Comparison of ENCODE assay signal across 31 cellular contexts in genomic region chr21:30426732-30427131, GRCh38. TPM values are rescaled to one million over a fixed set of nuclear protein-coding genes. Genes with fewer than 3 reads are reported as not detected.
"Had no signal": no experiment of that assay in that cellular context is flagged by ENCODE, and none has a peak within 500 bp of the region (broad histone marks: within the 10 kb centered on the region; RNA-seq: fewer than 3 reads in every experiment).

No MANE protein-coding gene starts in this region.

- H3K4me3 ChIP-seq: heart left ventricle, lung, spleen, tibial artery, upper lobe of right lung, vagina had no signal

- H3K27ac ChIP-seq: heart left ventricle, neutrophil, spleen, tibial artery, upper lobe of right lung, vagina had no signal

- H3K4me1 ChIP-seq: heart left ventricle, spleen, tibial artery, upper lobe of right lung, vagina had no signal

- H3K36me3 Mint-ChIP-seq: naive B cell; stimulated activated memory B cell treated with anti-CD40 and anti-IgM and Interleukin-4, amounts not matched to agents 10 μg/mL and 1 μg/mL and 100 μg/mL, for 72 hours had no signal

- H3K4me3 Mint-ChIP-seq: naive B cell; nephron; stimulated activated memory B cell treated with anti-CD40 and anti-IgM and Interleukin-4, amounts not matched to agents 10 μg/mL and 1 μg/mL and 100 μg/mL, for 72 hours; stimulated activated naive CD8-positive, alpha-beta T cell treated with anti-CD3 and anti-CD28 coated beads, Interleukin-15, Interleukin-2, amounts not matched to agents 100 ng/mL and 50 ng/mL, for 24 hours had no signal

- H3K27ac Mint-ChIP-seq: naive B cell; nephron; stimulated activated memory B cell treated with anti-CD40 and anti-IgM and Interleukin-4, amounts not matched to agents 10 μg/mL and 1 μg/mL and 100 μg/mL, for 72 hours; stimulated activated naive CD8-positive, alpha-beta T cell treated with anti-CD3 and anti-CD28 coated beads, Interleukin-15, Interleukin-2, amounts not matched to agents 100 ng/mL and 50 ng/mL, for 24 hours had no signal

- H3K9me3 Mint-ChIP-seq: nephron; stimulated activated naive CD8-positive, alpha-beta T cell treated with anti-CD3 and anti-CD28 coated beads, Interleukin-15, Interleukin-2, amounts not matched to agents 100 ng/mL and 50 ng/mL, for 24 hours had no signal

- H3K36me3 ChIP-seq: heart left ventricle, neutrophil, spleen, tibial artery, upper lobe of right lung, vagina had no signal

- H3K9me3 ChIP-seq: heart left ventricle, neutrophil, spleen, tibial artery, upper lobe of right lung, vagina had no signal

- DNase-seq: dermis blood vessel endothelial cell; effector CD4-positive, alpha-beta T cell; heart left ventricle; hippocampal formation; kidney; left cardiac atrium; left ventricle myocardium superior; mesenchymal stem cell; naive B cell; posterior cingulate gyrus; spleen; stimulated activated CD4-positive, alpha-beta T cell treated with anti-CD3 and anti-CD28 coated beads, Interleukin-15, amount 100 ng/mL, for 24 hours; stimulated activated CD4-positive, alpha-beta T cell treated with anti-CD3 and anti-CD28 coated beads, Interleukin-1b, Interleukin-23, amount 100 ng/mL, for 48 hours; stimulated activated CD4-positive, alpha-beta T cell treated with anti-CD3 and anti-CD28 coated beads, Interleukin-4, amount 100 ng/mL, for 24 hours; tibial artery; upper lobe of right lung had no signal

- H3K27me3 ChIP-seq: heart left ventricle, neutrophil, spleen, tibial artery, upper lobe of right lung, vagina had no signal

- H3K4me1 Mint-ChIP-seq: naive B cell; nephron; stimulated activated memory B cell treated with anti-CD40 and anti-IgM and Interleukin-4, amounts not matched to agents 10 μg/mL and 1 μg/mL and 100 μg/mL, for 72 hours had no signal

- H3K27me3 Mint-ChIP-seq: naive B cell; stimulated activated memory B cell treated with anti-CD40 and anti-IgM and Interleukin-4, amounts not matched to agents 10 μg/mL and 1 μg/mL and 100 μg/mL, for 72 hours; stimulated activated naive CD8-positive, alpha-beta T cell treated with anti-CD3 and anti-CD28 coated beads, Interleukin-15, Interleukin-2, amounts not matched to agents 100 ng/mL and 50 ng/mL, for 24 hours had no signal

RNA-seq across cellular contexts. Expression of gene KRTAP13-3, which starts 1.0 kb away (rescaled TPM):
- total RNA-seq: dermis blood vessel endothelial cell, fibroblast of lung, frontal cortex, glomerular endothelial cell, heart left ventricle, kidney, left cardiac atrium, left ventricle myocardium superior, lung, osteoblast, pulmonary artery endothelial cell, sciatic nerve, skeletal muscle tissue, spleen, temporal lobe, upper lobe of right lung, vagina had no signal
- polyA plus RNA-seq: esophagus, fibroblast of lung, heart left ventricle, lung, spleen had no signal

RNA-seq across cellular contexts. Expression of gene KRTAP13-4, which starts 3.3 kb away (rescaled TPM):
- total RNA-seq: dermis blood vessel endothelial cell, fibroblast of lung, frontal cortex, glomerular endothelial cell, heart left ventricle, kidney, left cardiac atrium, left ventricle myocardium superior, lung, osteoblast, pulmonary artery endothelial cell, sciatic nerve, skeletal muscle tissue, spleen, temporal lobe, upper lobe of right lung, vagina had no signal
- polyA plus RNA-seq: esophagus, fibroblast of lung, heart left ventricle, lung, spleen had no signal

RNA-seq across cellular contexts. Expression of gene KRTAP15-1, which starts 13.3 kb away (rescaled TPM):
- total RNA-seq: dermis blood vessel endothelial cell, fibroblast of lung, frontal cortex, glomerular endothelial cell, heart left ventricle, kidney, left cardiac atrium, left ventricle myocardium superior, lung, osteoblast, pulmonary artery endothelial cell, sciatic nerve, skeletal muscle tissue, spleen, temporal lobe, upper lobe of right lung, vagina had no signal
- polyA plus RNA-seq: esophagus, fibroblast of lung, heart left ventricle, lung, spleen had no signal

RNA-seq across cellular contexts. Expression of gene KRTAP13-1, which starts 30.9 kb away (rescaled TPM):
- total RNA-seq: dermis blood vessel endothelial cell, fibroblast of lung, frontal cortex, glomerular endothelial cell, heart left ventricle, kidney, left cardiac atrium, left ventricle myocardium superior, lung, osteoblast, pulmonary artery endothelial cell, sciatic nerve, skeletal muscle tissue, spleen, temporal lobe, upper lobe of right lung, vagina had no signal
- polyA plus RNA-seq: esophagus, fibroblast of lung, heart left ventricle, lung, spleen had no signal

RNA-seq across cellular contexts. Expression of gene KRTAP19-1, which starts 53.4 kb away (rescaled TPM):
- total RNA-seq: dermis blood vessel endothelial cell, fibroblast of lung, frontal cortex, glomerular endothelial cell, heart left ventricle, kidney, left cardiac atrium, left ventricle myocardium superior, lung, osteoblast, pulmonary artery endothelial cell, sciatic nerve, skeletal muscle tissue, spleen, temporal lobe, upper lobe of right lung, vagina had no signal
- polyA plus RNA-seq: esophagus, fibroblast of lung, heart left ventricle, lung, spleen had no signal
